22 cellular contexts compared by ENCODE assay signal in genomic region chr1:44012411-44012810, GRCh38. TPM values are rescaled to one million over a fixed set of nuclear protein-coding genes. Genes with fewer than 3 reads are reported as not detected.
DNase-seq lines count a peak whose midpoint lies in the region; ATAC-seq and TF ChIP-seq lines count a peak whose summit lies in the region.
"Had no signal": no experiment of that assay in that cellular context is flagged by ENCODE, and none has a peak within 500 bp of the region (broad histone marks: within the 10 kb centered on the region; RNA-seq: fewer than 3 reads in every experiment).

No MANE protein-coding gene starts in this region.

- H3K27me3 ChIP-seq in layer of hippocampus (ENCODE audit: control insufficient read depth, insufficient read depth, low read length): no peaks in the 10 kb centered on the region
- H3K27me3 ChIP-seq: cardiac muscle cell, ovary, tibial nerve had no signal

- POLR2A ChIA-PET in RWPE1 (lab: Yijun Ruan, JAX; ENCODE audit: low non-redundant PET): interaction anchor here (0.6 kb wide), 1 partner anchor 17 kb away, joined by 3 read pairs; no protein-coding TSS in a partner anchor

- DNase-seq in COLO668 (lab: John Stamatoyannopoulos, UW; ENCODE audit: unreplicated experiment): peak; percentile 44
- DNase-seq in Daoy (ENCODE audit: low read depth): peak; percentile 33
- DNase-seq in RWPE1 (ENCODE audit: low spot score): no peak
- no peak for DNase-seq in activated CD8-positive, alpha-beta memory T cell treated with anti-CD3 and anti-CD28 coated beads for 24 hours
- DNase-seq: activated B cell treated with CpG ODN at 0.5 μM for 24 hours; activated CD4-positive, alpha-beta memory T cell treated with anti-CD3 and anti-CD28 coated beads for 36 hours; activated gamma-delta T cell; activated T-cell treated with anti-CD3 and anti-CD28 coated beads for 4 hours; CD8-positive, alpha-beta T cell; DMS79 treated with DMSO at 0.1 percent for 48 hours; MM.1S; naive thymus-derived CD8-positive, alpha-beta T cell; NCI-H146; NCI-H2227 treated with DMSO at 0.1 percent for 48 hours; ovary; right cardiac atrium had no signal

- CTCF ChIA-PET in RWPE1 (lab: Yijun Ruan, JAX): no interaction called here

- TF ChIP-seq CTCF in RWPE1 (conservative IDR thresholded peaks at IDR 0.05; ENCODE audit: low read depth): no peak

- no peak for ATAC-seq in GM21737 (IDR thresholded peaks at IDR 0.05; ENCODE audit: unreplicated experiment)
- no peak for ATAC-seq in HG03457 (IDR thresholded peaks at IDR 0.05; ENCODE audit: unreplicated experiment)
- ATAC-seq in HG03095 (IDR thresholded peaks at IDR 0.05; ENCODE audit: unreplicated experiment): no peak
- ATAC-seq: CD8-positive, alpha-beta T cell; right cardiac atrium had no signal

- peak overlapping the region; percentile 15; the same call in 1 of the 2 replicates for H3K27ac ChIP-seq in RWPE1
- peak overlapping the region; percentile 95 for H3K27ac ChIP-seq in layer of hippocampus (ENCODE audit: low read depth, low read length)
- H3K27ac ChIP-seq: cardiac muscle cell, ovary had no signal

RNA-seq across cellular contexts. Expression of gene SLC6A9, which starts 18.9 kb away (rescaled TPM):
- total RNA-seq in Daoy (2014; rRNA removed; shearing (Covaris generic)): 0.74 and 6.3 TPM in 2 replicates
- total RNA-seq: CD8-positive, alpha-beta T cell had no signal

RNA-seq across cellular contexts. Expression of gene CCDC24, which starts 21.0 kb away (rescaled TPM):
- total RNA-seq in Daoy (2014; rRNA removed; shearing (Covaris generic)): 1.8 and 3.6 TPM in 2 replicates

RNA-seq across cellular contexts. Expression of gene B4GALT2, which starts 33.4 kb away (rescaled TPM):
- 55.9 and 58.1 TPM in 2 replicates for total RNA-seq in Daoy (2014; rRNA removed; shearing (Covaris generic))

RNA-seq across cellular contexts. Expression of gene ATP6V0B, which starts 37.7 kb away (rescaled TPM):
- total RNA-seq in Daoy (2014; rRNA removed; shearing (Covaris generic)): 207 and 233 TPM in 2 replicates

RNA-seq across cellular contexts. Expression of gene DPH2, which starts 42.6 kb away (rescaled TPM):
- 64.7 and 88.9 TPM in 2 replicates for total RNA-seq in Daoy (2014; rRNA removed; shearing (Covaris generic))

Comparison
In these comparisons a context has a peak if more than half of its experiments do, and no peak if none do; other contexts are left out.
1. DNase-seq: peak in COLO668 (single experiment) and Daoy (single experiment); none in RWPE1 (single experiment) and activated CD8-positive, alpha-beta memory T cell treated with anti-CD3 and anti-CD28 coated beads for 24 hours (single experiment).